8 cellular contexts compared by ENCODE assay signal in genomic region chr11:133835258-133836075, GRCh38.
A peak's percentile ranks its signal among the peaks of the same experiment; 100 is the strongest.
DNase-seq lines count a peak whose midpoint lies in the region; ATAC-seq lines count a peak whose summit lies in the region.

No MANE protein-coding gene starts in this region.

- H3K9me3 ChIP-seq in adipocyte (ENCODE audit: control insufficient read depth, low read length), result peaks cover 8% of the 10 kb centered on the region

- no peaks in the 10 kb centered on the region for H3K4me1 ChIP-seq in adipocyte (ENCODE audit: control insufficient read depth, insufficient read depth, low read length)

- peak; percentile 61 for ATAC-seq in GM19324 (IDR thresholded peaks at IDR 0.05; ENCODE audit: low FRiP score, unreplicated experiment)
- ATAC-seq in HG03175 (IDR thresholded peaks at IDR 0.05; ENCODE audit: unreplicated experiment), result peak; percentile 87

- H3K4me3 ChIP-seq in adipocyte (ENCODE audit: low read length), result no peak overlapping the region

- peak; percentile 20 to 71 for DNase-seq in NCI-H446 (lab: John Stamatoyannopoulos, UW)
- DNase-seq in NCI-H446 treated with DMSO at 0.1 percent for 48 hours (lab: John Stamatoyannopoulos, UW), result no peak
- peak; percentile 71 for DNase-seq in NCI-H345 (lab: John Stamatoyannopoulos, UW)
- peak; percentile 22 for DNase-seq in adipocyte (ENCODE audit: low read depth)
- peak; percentile 60 for DNase-seq in iPS DF 4.7 (ENCODE audit: extremely low read depth, low spot score)
- DNase-seq in stimulated activated CD4-positive, alpha-beta T cell treated with anti-CD3 and anti-CD28 coated beads, Interleukin-4, amount 100 ng/mL, for 24 hours, result peak; percentile 46

- H3K36me3 ChIP-seq in adipocyte (ENCODE audit: control insufficient read depth, insufficient read depth, low read length, severe bottlenecking), result no peaks in the 10 kb centered on the region

- peaks cover 1% of the 10 kb centered on the region for H3K27me3 ChIP-seq in adipocyte (replicated peaks; ENCODE audit: control insufficient read depth, insufficient read depth, low read length)

- no peak overlapping the region for H3K9ac ChIP-seq in adipocyte (ENCODE audit: low read length)
